In genomic region chr2:28439127-28439526, GRCh38 we compare ENCODE assay signal across 26 cellular contexts.
"Had no signal": no experiment of that assay in that cellular context is flagged by ENCODE, and none has a peak within 500 bp of the region (broad histone marks: within the 10 kb centered on the region; RNA-seq: fewer than 3 reads in every experiment).

No MANE protein-coding gene starts in this region.

- ATAC-seq: foreskin keratinocyte; gastroesophageal sphincter; heart left ventricle; left lobe of liver; pancreas; sciatic nerve; stimulated activated memory B cell treated with anti-CD40 and anti-IgM and Interleukin-4, amounts not matched to agents 10 μg/mL and 1 μg/mL and 100 μg/mL, for 72 hours; upper lobe of right lung had no signal

- H3K27me3 ChIP-seq: esophagus muscularis mucosa, foreskin keratinocyte, gastroesophageal sphincter, heart left ventricle, hepatocyte, neutrophil, pancreas, testis, tibial nerve, upper lobe of right lung, uterus had no signal

- H3K9me3 Mint-ChIP-seq: natural killer cell had no signal

- H3K9me3 ChIP-seq: esophagus muscularis mucosa, heart left ventricle, neutrophil, pancreas, testis, tibial nerve, upper lobe of right lung, uterus had no signal

- H3K36me3 ChIP-seq: esophagus muscularis mucosa, gastroesophageal sphincter, heart left ventricle, neutrophil, pancreas, tibial nerve, upper lobe of right lung, uterus had no signal

- H3K4me1 ChIP-seq: esophagus muscularis mucosa, gastroesophageal sphincter, testis, tibial nerve, upper lobe of right lung, uterus had no signal

- DNase-seq: effector CD8-positive, alpha-beta T cell; foreskin keratinocyte; heart left ventricle; kidney; natural killer cell; stimulated activated CD4-positive, alpha-beta T cell treated with anti-CD3 and anti-CD28 coated beads, Interleukin-2, amount 100 ng/mL, for 24 hours; stimulated activated CD4-positive, alpha-beta T cell treated with anti-CD3 and anti-CD28 coated beads, Interleukin-4, amount 100 ng/mL, for 24 hours; stimulated activated naive CD8-positive, alpha-beta T cell treated with anti-CD3 and anti-CD28 coated beads, Interleukin-15, Interleukin-2, amounts not matched to agents 100 U/mL and 50 U/mL, for 24 hours; substantia nigra; testis; upper lobe of right lung; uterus had no signal

- H3K4me1 Mint-ChIP-seq: memory B cell; neural crest cell; stimulated activated memory B cell treated with anti-CD40 and anti-IgM and Interleukin-4, amounts not matched to agents 10 μg/mL and 1 μg/mL and 100 μg/mL, for 72 hours had no signal

- H3K27ac Mint-ChIP-seq: memory B cell; natural killer cell; stimulated activated memory B cell treated with anti-CD40 and anti-IgM and Interleukin-4, amounts not matched to agents 10 μg/mL and 1 μg/mL and 100 μg/mL, for 72 hours had no signal

- FAIRE-seq: colon, endothelial cell of umbilical vein, kidney, pancreas had no signal

- H3K4me2 ChIP-seq: hepatocyte had no signal

- H2AFZ ChIP-seq: hepatocyte had no signal

- H3K36me3 Mint-ChIP-seq: memory B cell; natural killer cell; stimulated activated memory B cell treated with anti-CD40 and anti-IgM and Interleukin-4, amounts not matched to agents 10 μg/mL and 1 μg/mL and 100 μg/mL, for 72 hours had no signal

- H3K4me3 Mint-ChIP-seq: memory B cell; natural killer cell; neural crest cell; stimulated activated memory B cell treated with anti-CD40 and anti-IgM and Interleukin-4, amounts not matched to agents 10 μg/mL and 1 μg/mL and 100 μg/mL, for 72 hours had no signal

- H3K4me3 ChIP-seq: esophagus muscularis mucosa, gastroesophageal sphincter, heart left ventricle, hepatocyte, lung, pancreas, testis, tibial nerve, upper lobe of right lung, uterus had no signal

- H3K27ac ChIP-seq: esophagus muscularis mucosa, foreskin keratinocyte, gastroesophageal sphincter, heart left ventricle, hepatocyte, neutrophil, pancreas, testis, tibial nerve, upper lobe of right lung, uterus had no signal
